In the genomic region with DNA sequence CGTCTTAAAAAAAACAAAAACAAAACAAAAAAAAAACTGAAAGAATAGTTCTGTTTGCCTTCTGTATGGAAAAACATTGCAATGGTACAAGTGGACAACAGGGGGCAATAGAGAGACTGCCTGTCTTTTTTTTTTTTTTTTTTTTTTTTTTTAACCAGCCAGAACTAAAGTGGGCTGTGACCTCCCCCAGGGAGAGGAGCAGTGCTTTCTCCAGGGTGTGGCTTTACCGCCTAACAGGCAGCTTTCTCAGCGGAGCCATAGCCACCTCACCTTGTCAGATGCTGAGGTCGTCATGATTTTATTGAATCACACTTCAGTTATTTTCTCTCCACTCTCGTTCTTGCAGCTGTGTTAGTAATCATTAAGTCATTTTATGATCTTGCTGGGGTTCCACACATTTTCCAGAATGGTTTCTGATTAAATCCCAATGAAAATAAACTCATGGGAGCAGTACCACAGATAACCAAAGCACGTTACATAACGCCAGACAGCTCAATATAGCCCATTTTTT, we compare ENCODE assay signal across 7 cellular contexts.
DNase-seq lines count a peak whose midpoint lies in the region; FAIRE-seq and TF ChIP-seq lines count a peak whose summit lies in the region.

No MANE protein-coding gene starts in this region.

- H3K4me3 Mint-ChIP-seq in endothelial cell (ENCODE audit: unreplicated experiment) = no peak overlapping the region

- H3K27me3 ChIP-seq in DOHH2 (ENCODE audit: control insufficient read depth, low read length) = no peaks in the 10 kb centered on the region
- H3K27me3 ChIP-seq in parathyroid adenoma (ENCODE audit: control insufficient read depth, insufficient read depth, low read length) = no peaks in the 10 kb centered on the region

- H3K36me3 ChIP-seq in DOHH2 (ENCODE audit: control insufficient read depth, low read length) (no peaks in the 10 kb centered on the region), parathyroid adenoma (ENCODE audit: control insufficient read depth, insufficient read depth, low read length) (no peaks in the 10 kb centered on the region)

- no peaks in the 10 kb centered on the region for H4K20me1 ChIP-seq in DOHH2 (ENCODE audit: control insufficient read depth, insufficient read depth, low read depth, low read length)

- DNase-seq in HTR-8/SVneo (ENCODE audit: insufficient read length, low spot score) = peak; percentile 58
- DNase-seq in SK-N-DZ (ENCODE audit: low spot score) = peak; percentile 45
- DNase-seq in endothelial cell (ENCODE audit: low spot score) = no peak
- no peak for DNase-seq in NK-92 treated with Interleukin-12 subunit alpha and Interleukin-12 subunit beta, amount 100 ng/mL, for 24 hours (lab: John Stamatoyannopoulos, UW)
- no peak for DNase-seq in cerebellar nuclear complex (lab: John Stamatoyannopoulos, UW)

- H3F3A ChIP-seq in DOHH2 (ENCODE audit: control insufficient read depth, insufficient read depth) = no peaks in the 10 kb centered on the region

- peaks cover 6% of the 10 kb centered on the region for H3K4me1 Mint-ChIP-seq in endothelial cell (ENCODE audit: unreplicated experiment)

- no peaks in the 10 kb centered on the region for H3K9me3 Mint-ChIP-seq in endothelial cell (ENCODE audit: unreplicated experiment)

- H3K27ac ChIP-seq in DOHH2 (ENCODE audit: low read depth, low read length) (no peak overlapping the region), parathyroid adenoma (no peak overlapping the region)

- peaks cover 25% of the 10 kb centered on the region for H3K4me1 ChIP-seq in DOHH2 (ENCODE audit: control insufficient read depth, low read length)
- H3K4me1 ChIP-seq in parathyroid adenoma = peaks cover 19% of the 10 kb centered on the region

- H3K27ac Mint-ChIP-seq in endothelial cell (ENCODE audit: unreplicated experiment) = no peak overlapping the region

- H3K9me3 ChIP-seq in DOHH2 (ENCODE audit: control insufficient read depth, insufficient read depth, low read length) = no peaks in the 10 kb centered on the region
- H3K9me3 ChIP-seq in parathyroid adenoma (ENCODE audit: control insufficient read depth, low read length) = no peaks in the 10 kb centered on the region

- H3K79me2 ChIP-seq in DOHH2 (ENCODE audit: control insufficient read depth, low read length) = no peaks in the 10 kb centered on the region
- no peaks in the 10 kb centered on the region for H3K79me2 ChIP-seq in parathyroid adenoma

- H3K36me3 Mint-ChIP-seq in endothelial cell (ENCODE audit: low read depth, unreplicated experiment) = no peaks in the 10 kb centered on the region

- H2AFZ ChIP-seq in parathyroid adenoma = no peak overlapping the region

- H3K4me2 ChIP-seq in DOHH2 (ENCODE audit: low read length) (peak overlapping the region; percentile 34), parathyroid adenoma (ENCODE audit: low read length) (no peak overlapping the region)

- no peak for FAIRE-seq in HTR-8/SVneo (lab: Jason Lieb, UNC)

- no peaks in the 10 kb centered on the region for H3K9me2 ChIP-seq in DOHH2 (replicated peaks; ENCODE audit: control insufficient read depth, low read length)

- no peaks in the 10 kb centered on the region for H3K27me3 Mint-ChIP-seq in endothelial cell (ENCODE audit: unreplicated experiment)

- no peak overlapping the region for H3K9ac ChIP-seq in parathyroid adenoma

- H3K4me3 ChIP-seq in DOHH2 (ENCODE audit: low read length) (no peak overlapping the region), parathyroid adenoma (ENCODE audit: low read depth, low read length) (no peak overlapping the region)

- TF ChIP-seq CTCF in DOHH2 (IDR thresholded peaks at IDR 0.05; ENCODE audit: low read depth, low read length, poor library complexity, severe bottlenecking) (peak; percentile 73), endothelial cell (IDR thresholded peaks at IDR 0.05; ENCODE audit: unreplicated experiment) (peak; percentile 91), parathyroid adenoma (IDR thresholded peaks at IDR 0.05) (peak; percentile 76)

Comparison
In these comparisons a context has a peak if more than half of its experiments do, and no peak if none do; other contexts are left out.
1. DNase-seq: peak in HTR-8/SVneo (single experiment) and SK-N-DZ (single experiment); none in endothelial cell (single experiment), NK-92 treated with Interleukin-12 subunit alpha and Interleukin-12 subunit beta, amount 100 ng/mL, for 24 hours (single experiment) and cerebellar nuclear complex (0 of 2).
2. Peak in every context shown above with its lines, with median percentiles within 50 percentile points of each other: CTCF ChIP-seq.